ENCODE assay signal across 8 cellular contexts in genomic region chr5:181020716-181021115, GRCh38. TPM values are rescaled to one million over a fixed set of nuclear protein-coding genes. Genes with fewer than 3 reads are reported as not detected.
"Had no signal": no experiment of that assay in that cellular context is flagged by ENCODE, and none has a peak within 500 bp of the region (broad histone marks: within the 10 kb centered on the region; RNA-seq: fewer than 3 reads in every experiment).

No MANE protein-coding gene starts in this region.

- H3K4me3 Mint-ChIP-seq: IgD-negative memory B cell had no signal

- ATAC-seq: HepG2, K562 had no signal

- FAIRE-seq: HepG2, HTR-8/SVneo, K562 had no signal

- H3K27ac ChIP-seq: HL-60 had no signal

- DNase-seq: IMR-90 had no signal

- H3K27ac Mint-ChIP-seq: IgD-negative memory B cell had no signal

- H3K4me1 Mint-ChIP-seq: IgD-negative memory B cell had no signal

- H3K4me3 ChIP-seq: K562 had no signal

RNA-seq across cellular contexts. Expression of gene BTNL9, which starts 19.4 kb away (rescaled TPM):
- total RNA-seq: IMR-90 had no signal
- polyA plus RNA-seq: HepG2, IMR-90 had no signal

RNA-seq across cellular contexts. Expression of gene BTNL3, which starts 32.1 kb away (rescaled TPM):
- total RNA-seq: HepG2, HT-29, HT1080, IMR-90 had no signal
- polyA plus RNA-seq: HepG2, IgD-negative memory B cell, IMR-90 had no signal
